8 cellular contexts compared by ENCODE assay signal in genomic region chr1:35708179-35708891, GRCh38. TPM values are rescaled to one million over a fixed set of nuclear protein-coding genes. Genes with fewer than 3 reads are reported as not detected.
A peak's percentile ranks its signal among the peaks of the same experiment; 100 is the strongest.
DNase-seq lines count a peak whose midpoint lies in the region; ATAC-seq and TF ChIP-seq lines count a peak whose summit lies in the region.

No MANE protein-coding gene starts in this region.

- H3K36me3 ChIP-seq in tibial nerve: peaks cover 0 to 8% (median 0%) of the 10 kb centered on the region in 3 donors

- in situ Hi-C loops in astrocyte of the spinal cord (cut with HindIII; ENCODE audit: low sequenced_read_pairs): no loop called here

- peaks cover 0 to 31% of the 10 kb centered on the region in 2 donors for H3K27me3 ChIP-seq in tibial nerve

- no peak overlapping the region for H3K27ac ChIP-seq in tibial nerve

- 5 to 8% methylated on average over 26 to 39 of the region's 40 CpGs for WGBS in lower leg skin, 2 donors
- WGBS in tibial nerve, 2 donors: 8 to 17% methylated on average over 17 to 30 of the region's 40 CpGs

- intact Hi-C loops in lower leg skin (cut with DNase I; ENCODE audit: low total_unique reads): no loop called here

- H3K9me3 ChIP-seq in tibial nerve: no peaks in the 10 kb centered on the region

- DNase-seq in EH (ENCODE audit: low read depth) (peak; percentile 11), NCI-H2227 (lab: John Stamatoyannopoulos, UW; ENCODE audit: unreplicated experiment) (peak; percentile 79), astrocyte of the spinal cord (ENCODE audit: low read depth, low spot score) (no peak), lower leg skin (ENCODE audit: low spot score in 2 of 2) (no peak), tibial nerve (ENCODE audit: low spot score in 2 of 2) (no peak), medulla oblongata (ENCODE audit: extremely low spot score) (no peak)

- TF ChIP-seq CTCF in astrocyte of the spinal cord (IDR thresholded peaks at IDR 0.05; ENCODE audit: low read depth, low read length): no peak
- TF ChIP-seq CTCF in lower leg skin (IDR thresholded peaks at IDR 0.05): no peak
- no peak for TF ChIP-seq CTCF in tibial nerve (IDR thresholded peaks at IDR 0.05)

- ATAC-seq in HG02973 (IDR thresholded peaks at IDR 0.05; ENCODE audit: unreplicated experiment): no peak
- ATAC-seq in GM21447 (IDR thresholded peaks at IDR 0.05; ENCODE audit: unreplicated experiment): no peak

- no peak for TF ChIP-seq EP300 in tibial nerve (IDR thresholded peaks at IDR 0.05)

- no peak for TF ChIP-seq POLR2A in lower leg skin (IDR thresholded peaks at IDR 0.05)
- TF ChIP-seq POLR2A in tibial nerve (IDR thresholded peaks at IDR 0.05): no peak

- peaks cover 0 to 17% (median 0%) of the 10 kb centered on the region in 4 donors for H3K4me1 ChIP-seq in tibial nerve

- H3K4me3 ChIP-seq in astrocyte of the spinal cord (ENCODE audit: low read depth, low read length) (peak overlapping the region; percentile 38), lower leg skin (ENCODE audit: low read depth, poor library complexity, severe bottlenecking) (peak overlapping the region; percentile 8), tibial nerve (peak overlapping the region in 3 of 4 donors; percentile 29 to 58 (median 37))

RNA-seq across cellular contexts. Expression of gene C1orf216, which starts 10.3 kb away (rescaled TPM):
- total RNA-seq in lower leg skin (1 to 10 TPM; 5.6 to 9.8 (median 6.5) TPM), tibial nerve (10 to 100 TPM; 23.4 to 28.3 (median 26.8) TPM)

Comparison
In these comparisons a context has a peak if more than half of its experiments do, and no peak if none do; other contexts are left out.
1. DNase-seq: peak in EH (single experiment) and NCI-H2227 (single experiment); none in astrocyte of the spinal cord (single experiment), lower leg skin (0 of 2), tibial nerve (0 of 2) and medulla oblongata (single experiment).
2. Peak in every context shown above with its lines, with median percentiles within 50 percentile points of each other: H3K4me3 ChIP-seq.